Comparison of ENCODE assay signal across 15 cellular contexts in the genomic region with DNA sequence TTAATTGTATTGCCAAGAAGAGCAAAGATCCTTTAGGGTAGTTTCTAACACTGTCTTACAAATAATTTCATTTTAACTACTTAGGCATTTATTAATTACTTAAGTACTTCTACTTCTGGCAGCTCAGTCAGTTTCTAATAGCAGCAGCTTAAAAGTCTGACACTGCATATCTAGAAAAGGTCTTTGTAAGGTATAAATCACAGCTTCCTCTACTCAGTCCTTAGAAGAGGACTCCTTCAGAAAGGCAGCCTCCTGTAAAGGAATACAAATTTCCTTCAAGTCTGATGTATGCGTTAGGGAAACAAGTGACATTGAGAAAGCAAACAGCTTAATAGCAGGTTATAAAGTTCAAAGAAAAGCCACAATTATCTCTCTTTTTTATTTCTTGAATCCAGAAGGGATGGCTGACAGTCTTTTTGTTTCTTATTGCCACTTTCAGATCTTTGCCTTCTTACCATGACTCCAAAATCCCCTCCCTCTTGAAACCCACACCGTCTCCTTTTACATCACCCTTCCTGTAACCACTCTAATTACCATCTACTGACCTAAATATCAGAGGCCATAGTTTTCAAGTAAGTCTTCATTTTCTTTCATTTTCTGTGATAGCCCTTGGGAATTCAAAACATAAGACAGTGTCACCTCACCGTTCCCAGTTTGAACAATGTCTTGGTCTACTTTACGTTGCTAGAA.
DNase-seq lines count a peak whose midpoint lies in the region; ATAC-seq, FAIRE-seq and TF ChIP-seq lines count a peak whose summit lies in the region.
"Had no signal": no experiment of that assay in that cellular context is flagged by ENCODE, and none has a peak within 500 bp of the region (broad histone marks: within the 10 kb centered on the region; RNA-seq: fewer than 3 reads in every experiment).

No MANE protein-coding gene starts in this region.

- no peaks in the 10 kb centered on the region for H3K36me3 Mint-ChIP-seq in IgD-negative memory B cell
- H3K36me3 Mint-ChIP-seq in T-cell: no peaks in the 10 kb centered on the region
- H3K36me3 Mint-ChIP-seq in naive thymus-derived CD8-positive, alpha-beta T cell: no peaks in the 10 kb centered on the region
- H3K36me3 Mint-ChIP-seq: activated naive CD8-positive, alpha-beta T cell treated with anti-CD3 and anti-CD28 coated beads, Interleukin-2, amount 10 ng/mL, durations not matched to agents 7 days and 5 days had no signal

- H3K27me3 ChIP-seq in tibial artery: no peaks in the 10 kb centered on the region
- H3K27me3 ChIP-seq: gastroesophageal sphincter had no signal

- peak overlapping the region; percentile 18 to 81 (median 60) for H3K4me3 Mint-ChIP-seq in IgD-negative memory B cell
- no peak overlapping the region for H3K4me3 Mint-ChIP-seq in T-cell
- H3K4me3 Mint-ChIP-seq in naive thymus-derived CD8-positive, alpha-beta T cell: peak overlapping the region in 1 of 10 donors; percentile 7
- H3K4me3 Mint-ChIP-seq: activated naive CD8-positive, alpha-beta T cell treated with anti-CD3 and anti-CD28 coated beads, Interleukin-2, amount 10 ng/mL, durations not matched to agents 7 days and 5 days; dendritic cell treated with granulocyte-macrophage colony-stimulating factor and Interleukin-4, amounts not matched to agents 40 ng/mL and 50 ng/mL, for 4 days had no signal

- H3K4me3 ChIP-seq in tibial artery: no peak overlapping the region
- H3K4me3 ChIP-seq: gastroesophageal sphincter had no signal

- peak; percentile 80 for ATAC-seq in GM21360 (IDR thresholded peaks at IDR 0.05; ENCODE audit: unreplicated experiment)
- ATAC-seq in HG02943 (IDR thresholded peaks at IDR 0.05; ENCODE audit: low read depth, unreplicated experiment): peak; percentile 88
- ATAC-seq in T-cell (replicated peaks in 1 of 4): no peak
- ATAC-seq in naive thymus-derived CD8-positive, alpha-beta T cell: no peak
- ATAC-seq: gastroesophageal sphincter, HCT116 had no signal

- H3K4me1 Mint-ChIP-seq in IgD-negative memory B cell: peaks cover 12 to 15% (median 13%) of the 10 kb centered on the region in 3 donors
- H3K4me1 Mint-ChIP-seq in T-cell: peaks cover 0 to 2% (median 0%) of the 10 kb centered on the region in 3 donors
- peaks cover 0 to 9% (median 0%) of the 10 kb centered on the region in 4 donors for H3K4me1 Mint-ChIP-seq in naive thymus-derived CD8-positive, alpha-beta T cell
- H3K4me1 Mint-ChIP-seq: activated naive CD8-positive, alpha-beta T cell treated with anti-CD3 and anti-CD28 coated beads, Interleukin-2, amount 10 ng/mL, durations not matched to agents 7 days and 5 days had no signal

- no peaks in the 10 kb centered on the region for H3K36me3 ChIP-seq in tibial artery
- H3K36me3 ChIP-seq: gastroesophageal sphincter had no signal

- CTCF ChIA-PET in T-cell (lab: Charles Lee): no interaction called here

- POLR2A ChIA-PET in T-cell (lab: Charles Lee): no interaction called here
- POLR2A ChIA-PET in naive thymus-derived CD8-positive, alpha-beta T cell (lab: Charles Lee): no interaction called here

- no peaks in the 10 kb centered on the region for H3K4me1 ChIP-seq in tibial artery
- H3K4me1 ChIP-seq: gastroesophageal sphincter had no signal

- peak; percentile 83 for FAIRE-seq in GM18507 (lab: Jason Lieb, UNC)

- TF ChIP-seq CTCF in tibial artery (IDR thresholded peaks at IDR 0.05): no peak

- H3K27ac Mint-ChIP-seq in IgD-negative memory B cell: peak overlapping the region; percentile 17 to 84 (median 37)
- no peak overlapping the region for H3K27ac Mint-ChIP-seq in T-cell
- H3K27ac Mint-ChIP-seq in naive thymus-derived CD8-positive, alpha-beta T cell: peak overlapping the region in 1 of 10 donors; percentile 30
- H3K27ac Mint-ChIP-seq: activated naive CD8-positive, alpha-beta T cell treated with anti-CD3 and anti-CD28 coated beads, Interleukin-2, amount 10 ng/mL, durations not matched to agents 7 days and 5 days; dendritic cell treated with granulocyte-macrophage colony-stimulating factor and Interleukin-4, amounts not matched to agents 40 ng/mL and 50 ng/mL, for 4 days had no signal

- H3K27ac ChIP-seq in tibial artery: no peak overlapping the region
- H3K27ac ChIP-seq: gastroesophageal sphincter had no signal

- intact Hi-C loops in tibial artery (cut with DNase I; ENCODE audit: low total_unique reads): no loop called here

- no peaks in the 10 kb centered on the region for H3K9me3 Mint-ChIP-seq in IgD-negative memory B cell
- H3K9me3 Mint-ChIP-seq in T-cell: peaks cover 0 to 4% (median 0%) of the 10 kb centered on the region in 3 donors
- no peaks in the 10 kb centered on the region for H3K9me3 Mint-ChIP-seq in naive thymus-derived CD8-positive, alpha-beta T cell
- H3K9me3 Mint-ChIP-seq: activated naive CD8-positive, alpha-beta T cell treated with anti-CD3 and anti-CD28 coated beads, Interleukin-2, amount 10 ng/mL, durations not matched to agents 7 days and 5 days had no signal

- DNase-seq in GM18507 (ENCODE audit: extremely low spot score, insufficient read length, low read depth) (no peak), T-cell (no peak), tibial artery (no peak), NCI-H510A treated with DMSO at 0.1 percent for 48 hours (lab: John Stamatoyannopoulos, UW) (no peak)
- DNase-seq in naive thymus-derived CD8-positive, alpha-beta T cell: no peak
- DNase-seq: activated CD4-positive, alpha-beta T cell treated with anti-CD3 and anti-CD28 coated beads, Interleukin-2, amount 50 U/mL, for 1 hour; activated naive CD8-positive, alpha-beta T cell treated with anti-CD3 and anti-CD28 coated beads, Interleukin-2, amount 10 ng/mL, durations not matched to agents 7 days and 5 days; AML-193; NCI-H82 had no signal

- no peaks in the 10 kb centered on the region for H3K9me3 ChIP-seq in tibial artery
- H3K9me3 ChIP-seq: gastroesophageal sphincter had no signal

- H3K27me3 Mint-ChIP-seq in IgD-negative memory B cell (peaks cover 3% of the 10 kb centered on the region), T-cell (peaks cover 5 to 11% of the 10 kb centered on the region in 2 donors)
- peaks cover 3 to 15% (median 12%) of the 10 kb centered on the region in 5 donors for H3K27me3 Mint-ChIP-seq in naive thymus-derived CD8-positive, alpha-beta T cell
- H3K27me3 Mint-ChIP-seq: dendritic cell treated with granulocyte-macrophage colony-stimulating factor and Interleukin-4, amounts not matched to agents 40 ng/mL and 50 ng/mL, for 4 days had no signal

Comparison
In these comparisons a context has a peak if more than half of its experiments do, and no peak if none do; other contexts are left out.
1. ATAC-seq: peak in GM21360 (single experiment) and HG02943 (single experiment); none in T-cell (0 of 4) and naive thymus-derived CD8-positive, alpha-beta T cell (0 of 2).
2. H3K27ac Mint-ChIP-seq: peak in IgD-negative memory B cell (3 of 3); none in T-cell (0 of 2).
3. H3K4me3 Mint-ChIP-seq: peak in IgD-negative memory B cell (4 of 4); none in T-cell (0 of 3).